In the genomic region with DNA sequence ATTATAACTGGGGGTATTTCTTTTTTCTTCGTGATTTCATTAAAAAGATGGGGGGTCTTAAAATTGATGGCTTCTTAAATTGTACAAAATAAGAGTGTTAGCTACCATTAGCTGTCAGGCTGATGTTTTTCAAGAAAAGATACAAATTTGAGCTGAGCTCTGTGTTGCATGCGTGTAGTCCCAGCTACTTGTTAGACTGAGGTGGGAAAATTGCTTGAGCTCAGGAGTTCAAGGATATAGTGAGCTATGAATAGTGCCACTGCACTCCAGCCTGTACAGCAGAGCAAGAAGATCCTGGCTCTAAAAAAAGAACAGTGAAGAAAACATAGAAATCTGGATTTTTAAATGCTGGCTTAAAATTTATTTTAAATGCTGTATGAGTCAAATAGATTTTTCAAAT, we compare ENCODE assay signal across 15 cellular contexts. TPM values are rescaled to one million over a fixed set of nuclear protein-coding genes. Genes with fewer than 3 reads are reported as not detected.
DNase-seq lines count a peak whose midpoint lies in the region; ATAC-seq and TF ChIP-seq lines count a peak whose summit lies in the region.
"Had no signal": no experiment of that assay in that cellular context is flagged by ENCODE, and none has a peak within 500 bp of the region (broad histone marks: within the 10 kb centered on the region; RNA-seq: fewer than 3 reads in every experiment).

No MANE protein-coding gene starts in this region.

- H3K4me3 ChIP-seq in right atrium auricular region (no peak overlapping the region), thoracic aorta (no peak overlapping the region)
- H3K4me3 ChIP-seq: BLaER1 treated with 17β-estradiol and CSF1 and Interleukin-3, amounts not matched to agents 10 nM and 100 nM had no signal

- peaks cover 0 to 17% of the 10 kb centered on the region in 2 donors for H3K4me1 ChIP-seq in right atrium auricular region
- H3K4me1 ChIP-seq in thoracic aorta (ENCODE audit: control insufficient read depth in 1 of 2, low read depth in 2 of 2) = peaks cover 8 to 28% of the 10 kb centered on the region in 2 donors

- ATAC-seq in Right ventricle myocardium inferior = peak; percentile 44
- peak; percentile 70 for ATAC-seq in Right ventricle myocardium superior (ENCODE audit: poor library complexity)
- no peak for ATAC-seq in thoracic aorta (ENCODE audit: insufficient number of reproducible peaks, low FRiP score, low read depth)

- no peaks in the 10 kb centered on the region for H3K27me3 ChIP-seq in right atrium auricular region
- H3K27me3 ChIP-seq in thoracic aorta (replicated peaks; ENCODE audit: insufficient read depth) = no peaks in the 10 kb centered on the region
- H3K27me3 ChIP-seq: BLaER1 treated with 17β-estradiol and CSF1 and Interleukin-3, amounts not matched to agents 10 nM and 100 nM had no signal

- no peaks in the 10 kb centered on the region for H3K36me3 ChIP-seq in right atrium auricular region
- no peaks in the 10 kb centered on the region for H3K36me3 ChIP-seq in thoracic aorta

- H3K27ac ChIP-seq in right atrium auricular region (peak overlapping the region; percentile 13 to 44), thoracic aorta (peak overlapping the region; percentile 1 to 3)
- H3K27ac ChIP-seq: BLaER1 treated with 17β-estradiol and CSF1 and Interleukin-3, amounts not matched to agents 10 nM and 100 nM had no signal

- H3K9me3 ChIP-seq in right atrium auricular region = no peaks in the 10 kb centered on the region
- H3K9me3 ChIP-seq in thoracic aorta = no peaks in the 10 kb centered on the region

- intact Hi-C loops in Right ventricle myocardium inferior (cut with DNase I) = no loop called here
- intact Hi-C loops in cardiac septum (cut with DNase I) = no loop called here
- intact Hi-C loops in Right ventricle myocardium superior (cut with DNase I) = no loop called here

- DNase-seq in Right ventricle myocardium inferior (ENCODE audit: missing footprints) (no peak), cardiac septum (ENCODE audit: low spot score) (no peak), Right ventricle myocardium superior (no peak), right atrium auricular region (ENCODE audit: low spot score) (no peak), thoracic aorta (ENCODE audit: low spot score) (no peak), NCI-H82 treated with DMSO at 0.1 percent for 48 hours (lab: John Stamatoyannopoulos, UW; ENCODE audit: unreplicated experiment) (no peak), retina (no peak), NCI-H345 treated with DMSO at 0.1 percent for 48 hours (lab: John Stamatoyannopoulos, UW; ENCODE audit: unreplicated experiment) (no peak)
- DNase-seq: ACHN; CD4-positive, CD25-positive, alpha-beta regulatory T cell; DMS53; GF-D8; HCEC 1CT; HFFc6 had no signal

- no peak for TF ChIP-seq CTCF in right atrium auricular region (IDR thresholded peaks at IDR 0.05)
- TF ChIP-seq CTCF in thoracic aorta (IDR thresholded peaks at IDR 0.05) = no peak

RNA-seq across cellular contexts. Expression of a gene that starts 13.0 kb away (rescaled TPM):
- total RNA-seq in Right ventricle myocardium inferior (85.0 TPM), cardiac septum (70.5 TPM), Right ventricle myocardium superior (87.7 TPM), right atrium auricular region (10 to 100 TPM; 76.4 to 87.2 TPM), thoracic aorta (10 to 100 TPM; 68.0 to 85.9 TPM)
